Comparison of ENCODE assay signal across 8 cellular contexts in the genomic region with DNA sequence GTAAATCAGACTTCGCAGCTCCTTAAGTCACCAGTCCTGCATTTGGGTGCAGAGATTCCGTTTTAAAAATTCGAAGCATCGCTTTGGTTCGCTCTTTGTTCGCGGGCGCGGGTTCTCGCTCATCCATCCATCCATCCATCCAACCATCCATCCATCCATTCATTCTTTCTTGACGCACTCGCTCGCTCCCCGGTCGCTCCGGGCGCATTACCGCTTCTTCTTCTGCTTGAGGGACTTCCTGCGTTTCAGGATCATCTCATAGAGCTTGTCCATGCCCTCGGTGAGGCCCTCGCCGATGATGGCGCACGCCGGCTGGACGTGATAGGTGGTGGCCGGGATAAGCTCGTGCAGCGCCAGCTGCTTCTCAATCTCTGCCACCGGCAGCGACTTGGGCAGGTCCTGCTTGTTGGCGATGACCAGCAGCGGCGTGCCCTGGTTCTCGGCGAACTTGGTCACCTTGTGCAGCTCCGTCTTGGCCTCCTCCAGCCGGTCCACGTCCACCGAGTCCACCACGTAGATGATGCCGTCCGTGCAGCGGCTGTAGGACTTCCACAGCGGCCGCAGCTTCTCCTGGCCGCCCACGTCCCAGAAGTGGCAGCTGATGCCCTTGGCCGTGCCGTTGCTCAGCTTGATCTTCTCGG. TPM values are rescaled to one million over a fixed set of nuclear protein-coding genes. Genes with fewer than 3 reads are reported as not detected.
DNase-seq lines count a peak whose midpoint lies in the region; ATAC-seq, FAIRE-seq and TF ChIP-seq lines count a peak whose summit lies in the region.

No MANE protein-coding gene starts in this region.

- no peak for FAIRE-seq in HTR-8/SVneo (lab: Jason Lieb, UNC)

- H3K4me3 ChIP-seq in fibroblast of lung (replicated peaks in 1 of 4; ENCODE audit: control extremely low read depth in 1 of 4, insufficient read depth in 1 of 4, low read depth in 3 of 4, low read length in 4 of 4) = peak overlapping the region; percentile 86 to 99 (median 96)

- H3K27me3 Mint-ChIP-seq in activated CD4-positive, alpha-beta memory T cell treated with anti-CD3 and anti-CD28 coated beads, Interleukin-2, amount 10 ng/mL, durations not matched to agents 7 days and 5 days = no peaks in the 10 kb centered on the region

- H4K20me1 ChIP-seq in fibroblast of lung (ENCODE audit: control insufficient read depth, extremely low read depth, insufficient read depth, low read length) = no peaks in the 10 kb centered on the region

- POLR2A ChIA-PET in activated CD4-positive, alpha-beta memory T cell treated with anti-CD3 and anti-CD28 coated beads, Interleukin-2, amount 10 ng/mL, durations not matched to agents 7 days and 5 days (lab: Charles Lee) = interaction anchor here (0.7 to 7.7 kb wide), 38 partner anchors 8 to 1436 kb away, joined by 3 to 572 read pairs (median 12); a partner anchor contains a TSS

- peak; percentile 39 for DNase-seq in EH (ENCODE audit: low read depth)
- peak; percentile 57 for DNase-seq in activated CD4-positive, alpha-beta memory T cell treated with anti-CD3 and anti-CD28 coated beads, Interleukin-2, amount 10 ng/mL, durations not matched to agents 7 days and 5 days
- peak in 1 of 2 donors; percentile 42 for DNase-seq in fibroblast of lung (ENCODE audit: low read depth in 2 of 2)
- peak; percentile 34 for DNase-seq in occipital lobe (lab: John Stamatoyannopoulos, UW)
- DNase-seq in HTR-8/SVneo (ENCODE audit: insufficient read length, low spot score) = no peak

- H3K27ac Mint-ChIP-seq in activated CD4-positive, alpha-beta memory T cell treated with anti-CD3 and anti-CD28 coated beads, Interleukin-2, amount 10 ng/mL, durations not matched to agents 7 days and 5 days = peak overlapping the region; percentile 100

- peaks cover 45% of the 10 kb centered on the region for H3K79me2 ChIP-seq in fibroblast of lung (ENCODE audit: control insufficient read depth, insufficient read depth, low read length)

- no peaks in the 10 kb centered on the region for H3K36me3 ChIP-seq in fibroblast of lung (ENCODE audit: control insufficient read depth, insufficient read depth, low read length)

- no peaks in the 10 kb centered on the region for H3K9me3 ChIP-seq in fibroblast of lung (ENCODE audit: control insufficient read depth, insufficient read depth, low read depth, low read length)

- no peaks in the 10 kb centered on the region for H3K27me3 ChIP-seq in fibroblast of lung (ENCODE audit: control insufficient read depth, insufficient read depth, low read length)

- no peak for TF ChIP-seq CTCF in fibroblast of lung (conservative IDR thresholded peaks at IDR 0.05 in 1 of 2, IDR thresholded peaks at IDR 0.05 in 1 of 2; ENCODE audit: low read depth in 1 of 2, low read length in 2 of 2)

- peak overlapping the region; percentile 99 for H3K4me3 Mint-ChIP-seq in activated CD4-positive, alpha-beta memory T cell treated with anti-CD3 and anti-CD28 coated beads, Interleukin-2, amount 10 ng/mL, durations not matched to agents 7 days and 5 days

- peak overlapping the region; percentile 88 for H3K27ac ChIP-seq in fibroblast of lung (ENCODE audit: insufficient read depth, low read length)

- ATAC-seq in HG03442 (IDR thresholded peaks at IDR 0.05; ENCODE audit: unreplicated experiment) (peak; percentile 7), HG02763 (IDR thresholded peaks at IDR 0.05; ENCODE audit: unreplicated experiment) (no peak), HG03565 (IDR thresholded peaks at IDR 0.05; ENCODE audit: unreplicated experiment) (no peak)

- H3K36me3 Mint-ChIP-seq in activated CD4-positive, alpha-beta memory T cell treated with anti-CD3 and anti-CD28 coated beads, Interleukin-2, amount 10 ng/mL, durations not matched to agents 7 days and 5 days (ENCODE audit: low read depth) = peaks cover 66% of the 10 kb centered on the region

- peak overlapping the region; percentile 83 for H3K4me2 ChIP-seq in fibroblast of lung (ENCODE audit: extremely low read depth, insufficient read depth, low read length)

- H3K9me3 Mint-ChIP-seq in activated CD4-positive, alpha-beta memory T cell treated with anti-CD3 and anti-CD28 coated beads, Interleukin-2, amount 10 ng/mL, durations not matched to agents 7 days and 5 days = no peaks in the 10 kb centered on the region

- no peaks in the 10 kb centered on the region for H3K4me1 ChIP-seq in fibroblast of lung (ENCODE audit: control insufficient read depth, extremely low read depth, insufficient read depth, low read length)

- CTCF ChIA-PET in activated CD4-positive, alpha-beta memory T cell treated with anti-CD3 and anti-CD28 coated beads, Interleukin-2, amount 10 ng/mL, durations not matched to agents 7 days and 5 days (lab: Charles Lee) = interaction anchor here (1.0 to 7.5 kb wide), 12 partner anchors 31 to 638 kb away, joined by 3 to 103 read pairs (median 6); no protein-coding TSS in a partner anchor

- H3K9ac ChIP-seq in fibroblast of lung (ENCODE audit: insufficient read depth, low read length) = peak overlapping the region; percentile 84

- H3K4me1 Mint-ChIP-seq in activated CD4-positive, alpha-beta memory T cell treated with anti-CD3 and anti-CD28 coated beads, Interleukin-2, amount 10 ng/mL, durations not matched to agents 7 days and 5 days = peaks cover 36% of the 10 kb centered on the region

- H2AFZ ChIP-seq in fibroblast of lung (ENCODE audit: low read length) = peak overlapping the region; percentile 69

RNA-seq across cellular contexts. Expression of a gene that starts 1.0 kb away (rescaled TPM):
- total RNA-seq in activated CD4-positive, alpha-beta memory T cell treated with anti-CD3 and anti-CD28 coated beads, Interleukin-2, amount 10 ng/mL, durations not matched to agents 7 days and 5 days = 100 to 1,000 TPM; 445 to 449 TPM
- total RNA-seq in fibroblast of lung (50.6 and 80.9 TPM in 2 replicates), occipital lobe (50.2 TPM)
- polyA plus RNA-seq in fibroblast of lung = 23.2 and 45.5 TPM in 2 replicates
- 27.3 and 58.5 TPM in 2 replicates for polyA plus RNA-seq in fibroblast of lung (2012)
- 7.7 and 21.0 TPM in 2 replicates for polyA minus RNA-seq in fibroblast of lung (ENCODE audit: low replicate concordance)
